8 cellular contexts compared by ENCODE assay signal in genomic region chr6:24910331-24910849, GRCh38. TPM values are rescaled to one million over a fixed set of nuclear protein-coding genes. Genes with fewer than 3 reads are reported as not detected.
DNase-seq lines count a peak whose midpoint lies in the region; ATAC-seq and TF ChIP-seq lines count a peak whose summit lies in the region.

No MANE protein-coding gene starts in this region.

- H3K4me3 ChIP-seq in epithelial cell of esophagus (ENCODE audit: low read length) = peak overlapping the region; percentile 39

- TF ChIP-seq CTCF in GM12874 (IDR thresholded peaks at IDR 0.05; ENCODE audit: insufficient read depth, low read depth, low read length) = peak; percentile 50; the same call in 1 of the 2 replicates
- no peak for TF ChIP-seq CTCF in activated B cell treated with CpG ODN at 0.5 μM for 24 hours (IDR thresholded peaks at IDR 0.05)
- no peak for TF ChIP-seq CTCF in epithelial cell of esophagus (IDR thresholded peaks at IDR 0.05; ENCODE audit: insufficient read depth, low read depth, low read length, missing control alignments)

- no peaks in the 10 kb centered on the region for H3K27me3 Mint-ChIP-seq in activated B cell treated with CpG ODN at 0.5 μM for 24 hours
- H3K27me3 Mint-ChIP-seq in natural killer cell treated with Interleukin-12 subunit alpha and Interleukin-12 subunit beta and Interleukin-15 and Interleukin-18, amount 100 ng/mL, for 72 hours = no peaks in the 10 kb centered on the region

- H3K36me3 Mint-ChIP-seq in activated B cell treated with CpG ODN at 0.5 μM for 24 hours (ENCODE audit: low read depth) = peaks cover 80% of the 10 kb centered on the region
- H3K36me3 Mint-ChIP-seq in natural killer cell treated with Interleukin-12 subunit alpha and Interleukin-12 subunit beta and Interleukin-15 and Interleukin-18, amount 100 ng/mL, for 72 hours = no peaks in the 10 kb centered on the region

- peak overlapping the region; percentile 91 for H3K4me3 Mint-ChIP-seq in activated B cell treated with CpG ODN at 0.5 μM for 24 hours
- H3K4me3 Mint-ChIP-seq in natural killer cell treated with Interleukin-12 subunit alpha and Interleukin-12 subunit beta and Interleukin-15 and Interleukin-18, amount 100 ng/mL, for 72 hours = peak overlapping the region; percentile 93

- H3K27ac Mint-ChIP-seq in activated B cell treated with CpG ODN at 0.5 μM for 24 hours = peak overlapping the region; percentile 95
- peak overlapping the region; percentile 85 to 99 for H3K27ac Mint-ChIP-seq in natural killer cell treated with Interleukin-12 subunit alpha and Interleukin-12 subunit beta and Interleukin-15 and Interleukin-18, amount 100 ng/mL, for 72 hours

- DNase-seq in activated B cell treated with CpG ODN at 0.5 μM for 24 hours (no peak), epithelial cell of esophagus (ENCODE audit: low read depth) (no peak), NCI-H2081 (lab: John Stamatoyannopoulos, UW) (no peak), T1000 (lab: John Stamatoyannopoulos, UW) (no peak), HCEC 1CT (no peak)
- DNase-seq in natural killer cell treated with Interleukin-12 subunit alpha and Interleukin-12 subunit beta and Interleukin-15 and Interleukin-18, amount 100 ng/mL, for 72 hours (ENCODE audit: low spot score) = no peak

- H3K9me3 Mint-ChIP-seq in activated B cell treated with CpG ODN at 0.5 μM for 24 hours = no peaks in the 10 kb centered on the region
- H3K9me3 Mint-ChIP-seq in natural killer cell treated with Interleukin-12 subunit alpha and Interleukin-12 subunit beta and Interleukin-15 and Interleukin-18, amount 100 ng/mL, for 72 hours = no peaks in the 10 kb centered on the region

- peaks cover 98% of the 10 kb centered on the region for H3K4me1 Mint-ChIP-seq in activated B cell treated with CpG ODN at 0.5 μM for 24 hours
- peaks cover 85 to 89% of the 10 kb centered on the region in 2 donors for H3K4me1 Mint-ChIP-seq in natural killer cell treated with Interleukin-12 subunit alpha and Interleukin-12 subunit beta and Interleukin-15 and Interleukin-18, amount 100 ng/mL, for 72 hours (ENCODE audit: low read depth in 2 of 2)

- POLR2A ChIA-PET in activated B cell treated with CpG ODN at 0.5 μM for 24 hours (lab: Charles Lee) = interaction anchor here (0.6 to 8.3 kb wide), 19 partner anchors 9 to 190 kb away, joined by 3 to 111 read pairs (median 11); partner anchors contain the start of gene RIPOR2

- CTCF ChIA-PET in activated B cell treated with CpG ODN at 0.5 μM for 24 hours (lab: Charles Lee) = interaction anchor here (0.7 to 4.3 kb wide), 17 partner anchors 8 to 161 kb away, joined by 3 to 62 read pairs (median 4); partner anchors contain the start of gene RIPOR2

- intact Hi-C loops in activated B cell treated with CpG ODN at 0.5 μM for 24 hours (cut with micrococcal nuclease) = loop anchor here (1.0 to 2.0 kb wide), 5 partner anchors 14 to 81 kb away; no protein-coding TSS in a partner anchor

- ATAC-seq in HG02798 (IDR thresholded peaks at IDR 0.05; ENCODE audit: poor library complexity, unreplicated experiment) (peak; percentile 53), activated B cell treated with CpG ODN at 0.5 μM for 24 hours (ENCODE audit: low read depth) (peak; percentile 77)
- peak; percentile 21 to 49 for ATAC-seq in natural killer cell treated with Interleukin-12 subunit alpha and Interleukin-12 subunit beta and Interleukin-15 and Interleukin-18, amount 100 ng/mL, for 72 hours

RNA-seq across cellular contexts. Expression of gene RIPOR2, which starts 25.4 kb away (rescaled TPM):
- total RNA-seq in activated B cell treated with CpG ODN at 0.5 μM for 24 hours = 260 and 302 TPM in 2 replicates
- total RNA-seq in natural killer cell treated with Interleukin-12 subunit alpha and Interleukin-12 subunit beta and Interleukin-15 and Interleukin-18, amount 100 ng/mL, for 72 hours = 10 to 100 TPM; 58.7 to 88.4 TPM
